20 cellular contexts compared by ENCODE assay signal in the genomic region with DNA sequence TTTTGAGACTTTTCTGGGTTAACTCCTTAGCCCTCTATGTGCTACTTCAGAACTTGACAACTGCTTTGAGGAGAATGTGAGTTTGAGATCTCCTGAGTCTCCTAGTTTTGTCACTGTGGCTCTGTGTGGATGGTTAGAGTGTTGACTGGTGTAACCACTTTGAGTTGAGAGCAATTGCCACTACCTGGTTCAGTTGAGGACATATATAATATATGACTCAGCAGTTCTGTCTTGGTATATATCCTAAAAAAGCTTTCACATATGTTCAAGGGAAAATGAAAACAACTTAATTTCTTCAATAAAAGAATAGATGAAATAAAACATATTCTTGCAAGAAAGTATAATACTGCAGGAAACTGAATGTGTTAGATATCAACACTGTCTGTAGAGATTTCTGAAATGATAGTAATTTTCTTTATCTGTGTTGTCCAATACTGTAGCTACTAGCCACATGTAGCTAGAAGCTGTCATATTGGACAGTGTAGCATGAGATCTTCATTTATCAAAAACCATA.
DNase-seq lines count a peak whose midpoint lies in the region; ATAC-seq lines count a peak whose summit lies in the region.
"Had no signal": no experiment of that assay in that cellular context is flagged by ENCODE, and none has a peak within 500 bp of the region (broad histone marks: within the 10 kb centered on the region; RNA-seq: fewer than 3 reads in every experiment).

No MANE protein-coding gene starts in this region.

- no peak overlapping the region for H2BK15ac ChIP-seq in mesendoderm (replicated peaks; ENCODE audit: low read depth)

- no peak overlapping the region for H3K4me2 ChIP-seq in mesendoderm (ENCODE audit: low read length)

- intact Hi-C loops in activated CD4-positive, alpha-beta memory T cell treated with anti-CD3 and anti-CD28 coated beads for 36 hours (cut with micrococcal nuclease) = no loop called here

- no peak overlapping the region for H4K8ac ChIP-seq in mesendoderm (ENCODE audit: low read depth, low read length)

- no peak overlapping the region for H3K27ac ChIP-seq in mesendoderm (ENCODE audit: low read depth, low read length)
- H3K27ac ChIP-seq: GM23248, neutrophil, tibial artery had no signal

- H2AK5ac ChIP-seq in mesendoderm (ENCODE audit: low read length) = no peak overlapping the region

- H3K4me3 Mint-ChIP-seq in activated CD4-positive, alpha-beta memory T cell treated with anti-CD3 and anti-CD28 coated beads for 36 hours = no peak overlapping the region
- no peak overlapping the region for H3K4me3 Mint-ChIP-seq in activated CD4-positive, alpha-beta memory T cell treated with anti-CD3 and anti-CD28 coated beads, Interleukin-2, amount 10 ng/mL, durations not matched to agents 7 days and 5 days
- no peak overlapping the region for H3K4me3 Mint-ChIP-seq in activated T-helper 17 cell treated with anti-CD3 and anti-CD28 coated beads, Interleukin-2, amount 50 U/mL, for 72 hours
- H3K4me3 Mint-ChIP-seq: memory B cell, WTC11 had no signal

- H2BK5ac ChIP-seq in mesendoderm (ENCODE audit: low read length) = no peak overlapping the region

- no peaks in the 10 kb centered on the region for H3K79me2 ChIP-seq in mesendoderm (ENCODE audit: control insufficient read depth, insufficient read depth, low read length)

- no peaks in the 10 kb centered on the region for H3K4me1 ChIP-seq in mesendoderm (ENCODE audit: control insufficient read depth, low read depth, low read length)
- H3K4me1 ChIP-seq: tibial artery had no signal

- H4K5ac ChIP-seq in mesendoderm (ENCODE audit: low read length) = no peak overlapping the region

- DNase-seq in activated CD4-positive, alpha-beta memory T cell treated with anti-CD3 and anti-CD28 coated beads for 36 hours = no peak
- no peak for DNase-seq in activated CD4-positive, alpha-beta memory T cell treated with anti-CD3 and anti-CD28 coated beads, Interleukin-2, amount 10 ng/mL, durations not matched to agents 7 days and 5 days
- DNase-seq in mesendoderm (peak; percentile 0), NCI-H2081 treated with DMSO at 0.1 percent for 48 hours (lab: John Stamatoyannopoulos, UW) (no peak), NCI-H1436 treated with DMSO at 0.1 percent for 48 hours (lab: John Stamatoyannopoulos, UW) (no peak)
- no peak for DNase-seq in stimulated activated CD4-positive, alpha-beta T cell treated with anti-CD3 and anti-CD28 coated beads, Interleukin-15, amount 100 ng/mL, for 24 hours
- DNase-seq: Calu3; caudate nucleus; GM23248; NCI-H146; NCI-H526 treated with DMSO at 0.1 percent for 48 hours; PC-3; right cardiac atrium; stimulated activated CD4-positive, alpha-beta T cell treated with anti-CD3 and anti-CD28 coated beads, Interleukin-2, amount 100 ng/mL, for 24 hours; tibial artery had no signal

- H3K27me3 Mint-ChIP-seq in activated CD4-positive, alpha-beta memory T cell treated with anti-CD3 and anti-CD28 coated beads for 36 hours = no peaks in the 10 kb centered on the region
- no peaks in the 10 kb centered on the region for H3K27me3 Mint-ChIP-seq in activated CD4-positive, alpha-beta memory T cell treated with anti-CD3 and anti-CD28 coated beads, Interleukin-2, amount 10 ng/mL, durations not matched to agents 7 days and 5 days
- no peaks in the 10 kb centered on the region for H3K27me3 Mint-ChIP-seq in activated T-helper 17 cell treated with anti-CD3 and anti-CD28 coated beads, Interleukin-2, amount 50 U/mL, for 72 hours
- H3K27me3 Mint-ChIP-seq: memory B cell had no signal

- H3K9ac ChIP-seq in mesendoderm (ENCODE audit: low read length) = no peak overlapping the region
- H3K9ac ChIP-seq: GM23248 had no signal

- CTCF ChIA-PET in activated CD4-positive, alpha-beta memory T cell treated with anti-CD3 and anti-CD28 coated beads for 36 hours (lab: Charles Lee) = no interaction called here
- CTCF ChIA-PET in activated CD4-positive, alpha-beta memory T cell treated with anti-CD3 and anti-CD28 coated beads, Interleukin-2, amount 10 ng/mL, durations not matched to agents 7 days and 5 days (lab: Charles Lee) = no interaction called here

- no peaks in the 10 kb centered on the region for H3K27me3 ChIP-seq in mesendoderm (ENCODE audit: insufficient read depth, low read length, poor library complexity)
- H3K27me3 ChIP-seq: neutrophil, tibial artery had no signal

- H3K18ac ChIP-seq in mesendoderm (ENCODE audit: low read length) = no peak overlapping the region

- POLR2A ChIA-PET in activated CD4-positive, alpha-beta memory T cell treated with anti-CD3 and anti-CD28 coated beads for 36 hours (lab: Charles Lee) = no interaction called here
- POLR2A ChIA-PET in activated CD4-positive, alpha-beta memory T cell treated with anti-CD3 and anti-CD28 coated beads, Interleukin-2, amount 10 ng/mL, durations not matched to agents 7 days and 5 days (lab: Charles Lee) = no interaction called here

- H3K9me3 Mint-ChIP-seq in activated CD4-positive, alpha-beta memory T cell treated with anti-CD3 and anti-CD28 coated beads for 36 hours = no peaks in the 10 kb centered on the region
- H3K9me3 Mint-ChIP-seq in activated CD4-positive, alpha-beta memory T cell treated with anti-CD3 and anti-CD28 coated beads, Interleukin-2, amount 10 ng/mL, durations not matched to agents 7 days and 5 days = no peaks in the 10 kb centered on the region
- no peaks in the 10 kb centered on the region for H3K9me3 Mint-ChIP-seq in activated T-helper 17 cell treated with anti-CD3 and anti-CD28 coated beads, Interleukin-2, amount 50 U/mL, for 72 hours
- H3K9me3 Mint-ChIP-seq: memory B cell, WTC11 had no signal

- peaks cover 32% of the 10 kb centered on the region for H3K36me3 Mint-ChIP-seq in activated CD4-positive, alpha-beta memory T cell treated with anti-CD3 and anti-CD28 coated beads for 36 hours
- H3K36me3 Mint-ChIP-seq in activated CD4-positive, alpha-beta memory T cell treated with anti-CD3 and anti-CD28 coated beads, Interleukin-2, amount 10 ng/mL, durations not matched to agents 7 days and 5 days (ENCODE audit: low read depth) = peaks cover 49% of the 10 kb centered on the region
- H3K36me3 Mint-ChIP-seq in activated T-helper 17 cell treated with anti-CD3 and anti-CD28 coated beads, Interleukin-2, amount 50 U/mL, for 72 hours (ENCODE audit: low read depth) = peaks cover 90% of the 10 kb centered on the region

- peak; percentile 65 for ATAC-seq in HG02610 (IDR thresholded peaks at IDR 0.05; ENCODE audit: unreplicated experiment)
- ATAC-seq in activated T-helper 17 cell treated with anti-CD3 and anti-CD28 coated beads, Interleukin-2, amount 50 U/mL, for 72 hours (replicated peaks) = no peak
- ATAC-seq: PC-3, right cardiac atrium, WTC11 had no signal

- no peak overlapping the region for H2BK120ac ChIP-seq in mesendoderm (ENCODE audit: low read depth, low read length)

- no peaks in the 10 kb centered on the region for H3K79me1 ChIP-seq in mesendoderm (ENCODE audit: low read length)

- no peak overlapping the region for H3K56ac ChIP-seq in mesendoderm (ENCODE audit: low read length)

- no peak overlapping the region for H3K4me3 ChIP-seq in mesendoderm (ENCODE audit: low read length)
- H3K4me3 ChIP-seq: GM23248, tibial artery had no signal

- H3K4me1 Mint-ChIP-seq in activated CD4-positive, alpha-beta memory T cell treated with anti-CD3 and anti-CD28 coated beads for 36 hours (ENCODE audit: low read depth) = peaks cover 6% of the 10 kb centered on the region
- H3K4me1 Mint-ChIP-seq in activated CD4-positive, alpha-beta memory T cell treated with anti-CD3 and anti-CD28 coated beads, Interleukin-2, amount 10 ng/mL, durations not matched to agents 7 days and 5 days = peaks cover 7% of the 10 kb centered on the region
- no peaks in the 10 kb centered on the region for H3K4me1 Mint-ChIP-seq in activated T-helper 17 cell treated with anti-CD3 and anti-CD28 coated beads, Interleukin-2, amount 50 U/mL, for 72 hours
- H3K4me1 Mint-ChIP-seq: memory B cell, WTC11 had no signal

- no peak overlapping the region for H3K23ac ChIP-seq in mesendoderm (ENCODE audit: low read length)

- H3K27ac Mint-ChIP-seq in activated CD4-positive, alpha-beta memory T cell treated with anti-CD3 and anti-CD28 coated beads for 36 hours = peak overlapping the region; percentile 10
- H3K27ac Mint-ChIP-seq in activated CD4-positive, alpha-beta memory T cell treated with anti-CD3 and anti-CD28 coated beads, Interleukin-2, amount 10 ng/mL, durations not matched to agents 7 days and 5 days = no peak overlapping the region
- peak overlapping the region; percentile 63 for H3K27ac Mint-ChIP-seq in activated T-helper 17 cell treated with anti-CD3 and anti-CD28 coated beads, Interleukin-2, amount 50 U/mL, for 72 hours
- H3K27ac Mint-ChIP-seq: memory B cell, WTC11 had no signal

- no peaks in the 10 kb centered on the region for H3K36me3 ChIP-seq in mesendoderm (ENCODE audit: control insufficient read depth, insufficient read depth, low read length)

- no peak overlapping the region for H3K4ac ChIP-seq in mesendoderm (ENCODE audit: low read depth, low read length)
